In genomic region chr19:33429891-33430673, GRCh38 we compare ENCODE assay signal across 1 cellular context.
TF ChIP-seq lines count a peak whose summit lies in the region.

No MANE protein-coding gene starts in this region.

TF ChIP-seq in GM23338, 12 proteins besides CTCF, POLR2A, EP300 and RAD21 (continued from another document):
- TF ChIP-seq REST (IDR thresholded peaks at IDR 0.05; ENCODE audit: unreplicated experiment) (no peak), EZH2phosphoT487 (IDR thresholded peaks at IDR 0.05; ENCODE audit: unreplicated experiment) (no peak), STAT1 (IDR thresholded peaks at IDR 0.05; ENCODE audit: unreplicated experiment) (no peak), POLR2AphosphoS5 (IDR thresholded peaks at IDR 0.05; ENCODE audit: low read depth) (no peak)
